In genomic region chr11:116840224-116840745, GRCh38 we compare ENCODE assay signal across 1 cellular context.
TF ChIP-seq lines count a peak whose summit lies in the region.

No MANE protein-coding gene starts in this region.

TF ChIP-seq in SK-N-SH treated with all-trans-retinoic acid at 6 μM for 48 hours, 23 proteins besides CTCF, POLR2A, EP300 and RAD21 (continued from another document):
- no peak for TF ChIP-seq CSRNP3 (CRISPR knock-in tag; IDR thresholded peaks at IDR 0.05)
- no peak for TF ChIP-seq CREB5 (CRISPR knock-in tag; IDR thresholded peaks at IDR 0.05; ENCODE audit: low read depth)
- no peak for TF ChIP-seq ARNTL (CRISPR knock-in tag; IDR thresholded peaks at IDR 0.05; ENCODE audit: borderline replicate concordance, low read depth)
- no peak for TF ChIP-seq PATZ1 (CRISPR knock-in tag; IDR thresholded peaks at IDR 0.05; ENCODE audit: borderline replicate concordance)
- TF ChIP-seq BACH2 (CRISPR knock-in tag; IDR thresholded peaks at IDR 0.05; ENCODE audit: borderline replicate concordance): no peak
- no peak for TF ChIP-seq PPARA (CRISPR knock-in tag; IDR thresholded peaks at IDR 0.05; ENCODE audit: borderline replicate concordance)
- TF ChIP-seq ISL1 (CRISPR knock-in tag; IDR thresholded peaks at IDR 0.05): no peak
- no peak for TF ChIP-seq TOX (CRISPR knock-in tag; IDR thresholded peaks at IDR 0.05; ENCODE audit: borderline replicate concordance)
